ENCODE assay signal across 32 cellular contexts in the genomic region with DNA sequence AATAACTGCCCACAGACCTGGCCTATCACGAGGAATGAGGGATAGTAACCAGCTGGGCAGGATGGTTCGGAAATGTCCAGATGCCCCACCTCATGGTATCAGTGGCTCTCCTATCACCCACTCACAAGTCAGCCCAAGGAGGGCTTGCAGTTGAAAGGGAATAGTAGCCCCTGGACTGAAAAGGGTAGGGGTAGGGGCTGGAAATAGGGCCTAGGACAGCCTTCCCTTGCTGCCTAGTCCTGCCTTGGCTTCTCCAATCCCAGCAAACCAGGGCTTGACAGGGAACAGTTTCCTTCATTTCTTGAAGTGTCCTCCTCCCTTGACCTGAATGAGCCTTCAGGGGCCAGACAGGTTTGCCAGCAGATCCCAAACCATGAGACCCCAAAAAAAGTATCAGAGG. TPM values are rescaled to one million over a fixed set of nuclear protein-coding genes. Genes with fewer than 3 reads are reported as not detected.
DNase-seq lines count a peak whose midpoint lies in the region; ATAC-seq and TF ChIP-seq lines count a peak whose summit lies in the region.
"Had no signal": no experiment of that assay in that cellular context is flagged by ENCODE, and none has a peak within 500 bp of the region (broad histone marks: within the 10 kb centered on the region; RNA-seq: fewer than 3 reads in every experiment).

No MANE protein-coding gene starts in this region.

- no peaks in the 10 kb centered on the region for H3K36me3 Mint-ChIP-seq in activated CD8-positive, alpha-beta T cell treated with anti-CD3 and anti-CD28 coated beads, Interleukin-2, amount 10 ng/mL, durations not matched to agents 7 days and 5 days (ENCODE audit: low read depth)
- H3K36me3 Mint-ChIP-seq in activated CD8-positive, alpha-beta T cell treated with anti-CD3 and anti-CD28 coated beads for 36 hours (ENCODE audit: low read depth) = no peaks in the 10 kb centered on the region
- H3K36me3 Mint-ChIP-seq in T-helper 17 cell (ENCODE audit: low read depth) = no peaks in the 10 kb centered on the region
- no peaks in the 10 kb centered on the region for H3K36me3 Mint-ChIP-seq in mesothelial cell of epicardium
- no peaks in the 10 kb centered on the region for H3K36me3 Mint-ChIP-seq in progenitor cell of endocrine pancreas (ENCODE audit: insufficient read depth)

- peak overlapping the region; percentile 10 for H3K4me3 Mint-ChIP-seq in activated CD8-positive, alpha-beta T cell treated with anti-CD3 and anti-CD28 coated beads, Interleukin-2, amount 10 ng/mL, durations not matched to agents 7 days and 5 days
- H3K4me3 Mint-ChIP-seq in activated CD8-positive, alpha-beta T cell treated with anti-CD3 and anti-CD28 coated beads for 36 hours = no peak overlapping the region
- H3K4me3 Mint-ChIP-seq in T-helper 17 cell (peak overlapping the region; percentile 82), mesothelial cell of epicardium (peak overlapping the region; percentile 56), progenitor cell of endocrine pancreas (ENCODE audit: low read depth) (peak overlapping the region; percentile 58)
- H3K4me3 Mint-ChIP-seq: activated CD4-positive, alpha-beta T cell treated with anti-CD3 and anti-CD28 coated beads, Interleukin-2, amount 10 ng/mL, durations not matched to agents 7 days and 5 days had no signal

- CTCF ChIA-PET in activated CD8-positive, alpha-beta T cell treated with anti-CD3 and anti-CD28 coated beads, Interleukin-2, amount 10 ng/mL, durations not matched to agents 7 days and 5 days (lab: Charles Lee) = interaction anchor here (1.1 kb wide), 1 partner anchor 110 kb away, joined by 3 read pairs; no protein-coding TSS in a partner anchor
- CTCF ChIA-PET in activated CD8-positive, alpha-beta T cell treated with anti-CD3 and anti-CD28 coated beads for 36 hours (lab: Charles Lee) = interaction anchor here (1.6 to 3.2 kb wide), 2 partner anchors 14 to 38 kb away, joined by 5 to 14 read pairs; no protein-coding TSS in a partner anchor

- H3K27ac ChIP-seq in body of pancreas = no peak overlapping the region
- H3K27ac ChIP-seq: colonic mucosa had no signal

- no peak for ATAC-seq in activated CD8-positive, alpha-beta T cell treated with anti-CD3 and anti-CD28 coated beads, Interleukin-2, amount 10 ng/mL, durations not matched to agents 7 days and 5 days
- no peak for ATAC-seq in activated CD8-positive, alpha-beta T cell treated with anti-CD3 and anti-CD28 coated beads for 36 hours
- ATAC-seq in T-helper 17 cell (no peak), body of pancreas (no peak)

- H3K27me3 ChIP-seq in body of pancreas = no peaks in the 10 kb centered on the region

- 84 to 88% methylated on average over 2 of the region's 2 CpGs for WGBS in body of pancreas, 2 donors

- H3K4me1 ChIP-seq in body of pancreas = peaks cover 13% of the 10 kb centered on the region

- H3K27me3 Mint-ChIP-seq in activated CD8-positive, alpha-beta T cell treated with anti-CD3 and anti-CD28 coated beads, Interleukin-2, amount 10 ng/mL, durations not matched to agents 7 days and 5 days (ENCODE audit: low read depth) = peaks cover 41% of the 10 kb centered on the region
- peaks cover 12% of the 10 kb centered on the region for H3K27me3 Mint-ChIP-seq in activated CD8-positive, alpha-beta T cell treated with anti-CD3 and anti-CD28 coated beads for 36 hours
- H3K27me3 Mint-ChIP-seq in T-helper 17 cell = peaks cover 31% of the 10 kb centered on the region
- peaks cover 69% of the 10 kb centered on the region for H3K27me3 Mint-ChIP-seq in mesothelial cell of epicardium (ENCODE audit: low read depth)
- H3K27me3 Mint-ChIP-seq in progenitor cell of endocrine pancreas = peaks cover 55% of the 10 kb centered on the region

- no peak overlapping the region for H3K27ac Mint-ChIP-seq in activated CD8-positive, alpha-beta T cell treated with anti-CD3 and anti-CD28 coated beads, Interleukin-2, amount 10 ng/mL, durations not matched to agents 7 days and 5 days
- no peak overlapping the region for H3K27ac Mint-ChIP-seq in activated CD8-positive, alpha-beta T cell treated with anti-CD3 and anti-CD28 coated beads for 36 hours
- H3K27ac Mint-ChIP-seq in T-helper 17 cell (no peak overlapping the region), mesothelial cell of epicardium (no peak overlapping the region), progenitor cell of endocrine pancreas (no peak overlapping the region)
- H3K27ac Mint-ChIP-seq: activated CD4-positive, alpha-beta T cell treated with anti-CD3 and anti-CD28 coated beads, Interleukin-2, amount 10 ng/mL, durations not matched to agents 7 days and 5 days had no signal

- TF ChIP-seq CTCF in activated CD8-positive, alpha-beta T cell treated with anti-CD3 and anti-CD28 coated beads for 36 hours (IDR thresholded peaks at IDR 0.05) = no peak
- TF ChIP-seq CTCF in mesothelial cell of epicardium (IDR thresholded peaks at IDR 0.05; ENCODE audit: unreplicated experiment) = no peak
- no peak for TF ChIP-seq CTCF in progenitor cell of endocrine pancreas (IDR thresholded peaks at IDR 0.05; ENCODE audit: unreplicated experiment)
- no peak for TF ChIP-seq CTCF in body of pancreas (IDR thresholded peaks at IDR 0.05)

- H3K4me3 ChIP-seq in body of pancreas = no peak overlapping the region
- H3K4me3 ChIP-seq: colonic mucosa had no signal

- no peak for DNase-seq in activated CD8-positive, alpha-beta T cell treated with anti-CD3 and anti-CD28 coated beads, Interleukin-2, amount 10 ng/mL, durations not matched to agents 7 days and 5 days
- DNase-seq in activated CD8-positive, alpha-beta T cell treated with anti-CD3 and anti-CD28 coated beads for 36 hours = no peak
- DNase-seq in T-helper 17 cell = no peak
- DNase-seq in mesothelial cell of epicardium (ENCODE audit: low spot score in 2 of 2, unreplicated experiment in 2 of 2) = no peak
- no peak for DNase-seq in progenitor cell of endocrine pancreas (ENCODE audit: low spot score, unreplicated experiment)
- no peak for DNase-seq in body of pancreas
- DNase-seq in activated gamma-delta T cell (lab: John Stamatoyannopoulos, UW) = no peak
- DNase-seq in NCI-H1105 (lab: John Stamatoyannopoulos, UW) = no peak
- DNase-seq: activated CD4-positive, alpha-beta T cell treated with anti-CD3 and anti-CD28 coated beads, Interleukin-2, amount 10 ng/mL, durations not matched to agents 7 days and 5 days; activated naive CD4-positive, alpha-beta T cell treated with Interleukin-2 at 50 U/mL for 16 hours; activated T-cell treated with anti-CD3 and anti-CD28 coated beads, Interleukin-2, amount 50 U/mL, for 48 hours; anterior cingulate cortex; colonic mucosa; effector CD4-positive, alpha-beta T cell; H9; KG1; left cardiac atrium; NCI-H1105 treated with DMSO at 0.1 percent for 48 hours; NCI-H187 treated with DMSO at 0.1 percent for 48 hours; NCI-H2171 treated with DMSO at 0.1 percent for 48 hours; NCI-H510A; occipital lobe; sigmoid colon; stimulated activated CD4-positive, alpha-beta T cell treated with anti-CD3 and anti-CD28 coated beads, Interleukin-12 subunit alpha, Interleukin-12 subunit beta, amount 100 ng/mL, for 4 hours; stimulated activated CD4-positive, alpha-beta T cell treated with anti-CD3 and anti-CD28 coated beads, Interleukin-2, amount 100 ng/mL, for 48 hours; SW 1271; T-helper 9 cell; trophoblast cell had no signal

- intact Hi-C loops in activated CD8-positive, alpha-beta T cell treated with anti-CD3 and anti-CD28 coated beads for 36 hours (cut with micrococcal nuclease) = no loop called here
- intact Hi-C loops in body of pancreas (cut with DNase I) = no loop called here

- H3K4me1 Mint-ChIP-seq in activated CD8-positive, alpha-beta T cell treated with anti-CD3 and anti-CD28 coated beads, Interleukin-2, amount 10 ng/mL, durations not matched to agents 7 days and 5 days (ENCODE audit: low read depth) = peaks cover 9% of the 10 kb centered on the region
- peaks cover 4% of the 10 kb centered on the region for H3K4me1 Mint-ChIP-seq in activated CD8-positive, alpha-beta T cell treated with anti-CD3 and anti-CD28 coated beads for 36 hours (ENCODE audit: low read depth)
- H3K4me1 Mint-ChIP-seq in T-helper 17 cell (peaks cover 7% of the 10 kb centered on the region), mesothelial cell of epicardium (peaks cover 5% of the 10 kb centered on the region), progenitor cell of endocrine pancreas (ENCODE audit: low read depth) (peaks cover 6% of the 10 kb centered on the region)
- H3K4me1 Mint-ChIP-seq: activated CD4-positive, alpha-beta T cell treated with anti-CD3 and anti-CD28 coated beads, Interleukin-2, amount 10 ng/mL, durations not matched to agents 7 days and 5 days had no signal

- POLR2A ChIA-PET in activated CD8-positive, alpha-beta T cell treated with anti-CD3 and anti-CD28 coated beads, Interleukin-2, amount 10 ng/mL, durations not matched to agents 7 days and 5 days (lab: Charles Lee) = no interaction called here
- POLR2A ChIA-PET in activated CD8-positive, alpha-beta T cell treated with anti-CD3 and anti-CD28 coated beads for 36 hours (lab: Charles Lee) = interaction anchor here (1.1 to 1.6 kb wide), 2 partner anchors 9 to 155 kb away, joined by 3 read pairs; a partner anchor contains a TSS

- TF ChIP-seq POLR2A in body of pancreas (IDR thresholded peaks at IDR 0.05) = no peak

- H3K9me3 Mint-ChIP-seq in activated CD8-positive, alpha-beta T cell treated with anti-CD3 and anti-CD28 coated beads, Interleukin-2, amount 10 ng/mL, durations not matched to agents 7 days and 5 days (ENCODE audit: insufficient read depth) = no peaks in the 10 kb centered on the region
- no peaks in the 10 kb centered on the region for H3K9me3 Mint-ChIP-seq in activated CD8-positive, alpha-beta T cell treated with anti-CD3 and anti-CD28 coated beads for 36 hours
- H3K9me3 Mint-ChIP-seq in mesothelial cell of epicardium = no peaks in the 10 kb centered on the region
- no peaks in the 10 kb centered on the region for H3K9me3 Mint-ChIP-seq in progenitor cell of endocrine pancreas (ENCODE audit: low read depth)
- H3K9me3 Mint-ChIP-seq: activated CD4-positive, alpha-beta T cell treated with anti-CD3 and anti-CD28 coated beads, Interleukin-2, amount 10 ng/mL, durations not matched to agents 7 days and 5 days; H9 had no signal

- H3K9me3 ChIP-seq in T-helper 17 cell (ENCODE audit: control insufficient read depth, low read length, poor library complexity, severe bottlenecking) (no peaks in the 10 kb centered on the region), body of pancreas (no peaks in the 10 kb centered on the region)
- H3K9me3 ChIP-seq: colonic mucosa, sigmoid colon had no signal

- no peaks in the 10 kb centered on the region for H3K36me3 ChIP-seq in body of pancreas (replicated peaks in 1 of 2; ENCODE audit: insufficient read depth in 1 of 2, low read depth in 2 of 2)
- H3K36me3 ChIP-seq: colonic mucosa, sigmoid colon had no signal

RNA-seq across cellular contexts. Expression of a gene that starts 1.2 kb away (rescaled TPM):
- total RNA-seq in activated CD8-positive, alpha-beta T cell treated with anti-CD3 and anti-CD28 coated beads, Interleukin-2, amount 10 ng/mL, durations not matched to agents 7 days and 5 days = under 1 TPM; 0.78 to 0.95 TPM
- total RNA-seq in activated CD8-positive, alpha-beta T cell treated with anti-CD3 and anti-CD28 coated beads for 36 hours = 1 to 10 TPM; 1.6 to 2.1 TPM
- 1 to 10 TPM; 2.2 to 3.5 TPM for total RNA-seq in T-helper 17 cell
- total RNA-seq in mesothelial cell of epicardium = 9.9 to 10.8 TPM (median 9.9 TPM) in 3 replicates
- total RNA-seq in progenitor cell of endocrine pancreas = 5.5 and 6.9 TPM in 2 replicates
- 1 to 10 TPM; 1.3 TPM for total RNA-seq in body of pancreas
- total RNA-seq: epithelial cell of proximal tubule, glomerular endothelial cell, MCF 10A, pulmonary artery endothelial cell had no signal
